8 cellular contexts compared by ENCODE assay signal in the genomic region with DNA sequence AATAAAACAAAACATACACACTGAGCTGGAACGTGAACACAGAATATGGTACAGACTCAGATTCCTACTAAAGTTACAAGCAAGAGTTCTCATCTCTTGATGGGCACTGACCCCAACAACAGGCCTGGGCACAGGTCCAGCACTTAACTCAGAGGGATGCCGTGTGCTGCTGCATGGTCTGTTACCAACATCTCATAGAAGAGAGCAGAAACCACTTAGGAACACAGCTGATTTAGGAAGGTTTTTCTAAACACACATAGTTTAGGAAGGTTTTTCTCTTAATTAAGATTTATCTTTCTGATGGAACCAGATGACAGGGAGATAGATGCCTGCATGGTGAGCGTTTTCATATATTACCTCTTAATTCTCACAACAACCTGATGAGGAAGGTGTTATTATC. TPM values are rescaled to one million over a fixed set of nuclear protein-coding genes. Genes with fewer than 3 reads are reported as not detected.
DNase-seq lines count a peak whose midpoint lies in the region; ATAC-seq and TF ChIP-seq lines count a peak whose summit lies in the region.

No MANE protein-coding gene starts in this region.

- no peaks in the 10 kb centered on the region for H3K9me3 ChIP-seq in muscle layer of duodenum (ENCODE audit: control insufficient read depth in 1 of 2, low read length in 2 of 2)
- no peaks in the 10 kb centered on the region for H3K9me3 ChIP-seq in upper lobe of left lung

- WGBS in upper lobe of left lung, 2 donors: 58 to 67% methylated on average over 3 of the region's 3 CpGs

- H3K4me1 ChIP-seq in muscle layer of duodenum (ENCODE audit: control insufficient read depth in 1 of 2, insufficient read depth in 2 of 2, low read length in 2 of 2) (peaks cover 0 to 9% of the 10 kb centered on the region in 2 donors), upper lobe of left lung (peaks cover 20 to 35% (median 24%) of the 10 kb centered on the region in 4 donors)

- no peak for TF ChIP-seq EP300 in upper lobe of left lung (IDR thresholded peaks at IDR 0.05)

- no peak for TF ChIP-seq CTCF in upper lobe of left lung (IDR thresholded peaks at IDR 0.05)

- H3K27ac ChIP-seq in muscle layer of duodenum (ENCODE audit: low read length) (no peak overlapping the region), upper lobe of left lung (no peak overlapping the region)

- DNase-seq in NCI-H82 (lab: John Stamatoyannopoulos, UW) (peak; percentile 29), NCI-H82 treated with DMSO at 0.1 percent for 48 hours (lab: John Stamatoyannopoulos, UW; ENCODE audit: unreplicated experiment) (no peak), NCI-H345 treated with DMSO at 0.1 percent for 48 hours (lab: John Stamatoyannopoulos, UW; ENCODE audit: unreplicated experiment) (peak; percentile 37), brain pericyte (ENCODE audit: low read depth, low spot score) (peak; percentile 56), upper lobe of left lung (no peak)
- DNase-seq in central memory CD4-positive, alpha-beta T cell: no peak

- no peaks in the 10 kb centered on the region for H3K36me3 ChIP-seq in muscle layer of duodenum (ENCODE audit: control insufficient read depth in 1 of 2, insufficient read depth in 2 of 2, low read length in 2 of 2)
- H3K36me3 ChIP-seq in upper lobe of left lung: no peaks in the 10 kb centered on the region

- TF ChIP-seq POLR2A in upper lobe of left lung (IDR thresholded peaks at IDR 0.05): no peak

- H3K4me3 ChIP-seq in muscle layer of duodenum (ENCODE audit: low read depth in 1 of 2, low read length in 2 of 2) (peak overlapping the region; percentile 88 to 92), upper lobe of left lung (peak overlapping the region in 2 of 4 donors; percentile 93 to 97)

- no peaks in the 10 kb centered on the region for H3K27me3 ChIP-seq in muscle layer of duodenum (ENCODE audit: low read depth, low read length)
- H3K27me3 ChIP-seq in upper lobe of left lung: no peaks in the 10 kb centered on the region

- ATAC-seq in upper lobe of left lung (ENCODE audit: low FRiP score in 2 of 2): no peak
- ATAC-seq in GM21367 (IDR thresholded peaks at IDR 0.05; ENCODE audit: unreplicated experiment): no peak

RNA-seq across cellular contexts. Expression of gene GCLM, which starts 1.5 kb away (rescaled TPM):
- total RNA-seq in upper lobe of left lung: 10 to 100 TPM; 11.3 to 25.1 (median 20.2) TPM

RNA-seq across cellular contexts. Expression of gene DNTTIP2, which starts 28.7 kb away (rescaled TPM):
- total RNA-seq in upper lobe of left lung: 10 to 100 TPM; 14.4 to 43.7 (median 33.2) TPM

Comparison
In these comparisons a context has a peak if more than half of its experiments do, and no peak if none do; other contexts are left out.
1. DNase-seq: peak in NCI-H82 (single experiment), NCI-H345 treated with DMSO at 0.1 percent for 48 hours (single experiment) and brain pericyte (single experiment); none in NCI-H82 treated with DMSO at 0.1 percent for 48 hours (single experiment), upper lobe of left lung (0 of 2) and central memory CD4-positive, alpha-beta T cell (single experiment).